ENCODE assay signal across 9 cellular contexts in the genomic region with DNA sequence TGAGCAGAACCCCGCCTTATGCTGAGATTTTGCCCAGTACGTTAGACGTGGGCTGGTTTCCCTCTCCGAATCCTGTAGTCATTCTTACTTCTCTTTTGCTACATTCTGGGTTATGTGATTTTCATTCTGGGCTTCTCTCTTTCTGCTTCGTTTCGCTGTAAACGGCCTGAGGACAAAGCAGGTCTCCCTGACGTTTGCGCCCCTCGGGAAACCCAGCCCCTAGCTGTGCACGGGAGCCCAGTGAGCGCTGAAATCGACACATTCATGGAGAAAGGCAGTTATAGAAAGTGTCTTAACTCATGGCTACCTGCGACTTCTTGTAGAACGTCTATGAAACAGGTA. TPM values are rescaled to one million over a fixed set of nuclear protein-coding genes. Genes with fewer than 3 reads are reported as not detected.
DNase-seq lines count a peak whose midpoint lies in the region; ATAC-seq and TF ChIP-seq lines count a peak whose summit lies in the region.
"Had no signal": no experiment of that assay in that cellular context is flagged by ENCODE, and none has a peak within 500 bp of the region (broad histone marks: within the 10 kb centered on the region; RNA-seq: fewer than 3 reads in every experiment).

No MANE protein-coding gene starts in this region.

- H3K4me3 Mint-ChIP-seq in CD4-positive, alpha-beta memory T cell = peak overlapping the region in 7 of 8 donors; percentile 41 to 84 (median 50)
- H3K4me3 Mint-ChIP-seq: natural killer cell treated with Interleukin-12 subunit alpha and Interleukin-12 subunit beta and Interleukin-15 and Interleukin-18, amount 100 ng/mL, for 72 hours had no signal

- peaks cover 46 to 49% of the 10 kb centered on the region in 2 donors for H3K27me3 Mint-ChIP-seq in CD4-positive, alpha-beta memory T cell

- CTCF ChIA-PET in CD4-positive, alpha-beta memory T cell (lab: Charles Lee; ENCODE audit: partially characterized antibody) = no interaction called here

- H3K4me2 ChIP-seq in parathyroid adenoma (ENCODE audit: low read length) = peak overlapping the region; percentile 43

- no peak overlapping the region for H3K27ac ChIP-seq in CD4-positive, alpha-beta memory T cell (ENCODE audit: low read depth, low read length)
- peak overlapping the region; percentile 30 for H3K27ac ChIP-seq in RWPE2 (ENCODE audit: poor library complexity, severe bottlenecking)
- no peak overlapping the region for H3K27ac ChIP-seq in parathyroid adenoma

- peaks cover 13% of the 10 kb centered on the region for H3K27me3 ChIP-seq in CD4-positive, alpha-beta memory T cell (ENCODE audit: insufficient read depth, low read length)
- H3K27me3 ChIP-seq in RWPE2 (ENCODE audit: insufficient read depth, poor library complexity, severe bottlenecking) (no peaks in the 10 kb centered on the region), parathyroid adenoma (ENCODE audit: control insufficient read depth, insufficient read depth, low read length) (no peaks in the 10 kb centered on the region)

- TF ChIP-seq CTCF in RWPE2 (IDR thresholded peaks at IDR 0.05; ENCODE audit: poor library complexity, severe bottlenecking) = peak; percentile 77
- no peak for TF ChIP-seq CTCF in fibroblast of the aortic adventitia (IDR thresholded peaks at IDR 0.05; ENCODE audit: insufficient read depth, low read length)
- TF ChIP-seq CTCF in parathyroid adenoma (IDR thresholded peaks at IDR 0.05) = no peak

- no peaks in the 10 kb centered on the region for H3K79me2 ChIP-seq in parathyroid adenoma

- POLR2A ChIA-PET in CD4-positive, alpha-beta memory T cell (lab: Charles Lee; ENCODE audit: partially characterized antibody) = no interaction called here

- ATAC-seq in RWPE2 (ENCODE audit: low read depth) (no peak), GM19324 (IDR thresholded peaks at IDR 0.05; ENCODE audit: low FRiP score, unreplicated experiment) (no peak), HG02588 (IDR thresholded peaks at IDR 0.05; ENCODE audit: unreplicated experiment) (no peak)

- H3K9me3 ChIP-seq in CD4-positive, alpha-beta memory T cell (ENCODE audit: control insufficient read depth in 1 of 2, low read length in 2 of 2) = no peaks in the 10 kb centered on the region
- no peaks in the 10 kb centered on the region for H3K9me3 ChIP-seq in RWPE2 (ENCODE audit: severe bottlenecking)
- no peaks in the 10 kb centered on the region for H3K9me3 ChIP-seq in parathyroid adenoma (ENCODE audit: control insufficient read depth, low read length)

- peaks cover 3 to 6% (median 5%) of the 10 kb centered on the region in 4 donors for H3K4me1 Mint-ChIP-seq in CD4-positive, alpha-beta memory T cell

- H2AFZ ChIP-seq in parathyroid adenoma = peak overlapping the region; percentile 77

- H3K4me3 ChIP-seq in CD4-positive, alpha-beta memory T cell (ENCODE audit: low read length in 2 of 2) = no peak overlapping the region
- H3K4me3 ChIP-seq in RWPE2 (ENCODE audit: severe bottlenecking) = no peak overlapping the region
- peak overlapping the region; percentile 40 for H3K4me3 ChIP-seq in fibroblast of the aortic adventitia (ENCODE audit: low read depth, low read length)
- no peak overlapping the region for H3K4me3 ChIP-seq in parathyroid adenoma (ENCODE audit: low read depth, low read length)

- peaks cover 7% of the 10 kb centered on the region for H3K4me1 ChIP-seq in CD4-positive, alpha-beta memory T cell (ENCODE audit: insufficient read depth, low read length)
- peaks cover 20% of the 10 kb centered on the region for H3K4me1 ChIP-seq in RWPE2 (ENCODE audit: insufficient read depth, poor library complexity, severe bottlenecking)
- H3K4me1 ChIP-seq in parathyroid adenoma = no peaks in the 10 kb centered on the region

- H3K27ac Mint-ChIP-seq in CD4-positive, alpha-beta memory T cell = no peak overlapping the region
- H3K27ac Mint-ChIP-seq: natural killer cell treated with Interleukin-12 subunit alpha and Interleukin-12 subunit beta and Interleukin-15 and Interleukin-18, amount 100 ng/mL, for 72 hours had no signal

- peaks cover 0 to 6% (median 0%) of the 10 kb centered on the region in 8 donors for H3K9me3 Mint-ChIP-seq in CD4-positive, alpha-beta memory T cell
- H3K9me3 Mint-ChIP-seq: natural killer cell treated with Interleukin-12 subunit alpha and Interleukin-12 subunit beta and Interleukin-15 and Interleukin-18, amount 100 ng/mL, for 72 hours had no signal

- intact Hi-C loops in CD4-positive, alpha-beta memory T cell (cut with micrococcal nuclease) = loop anchor here (1.0 to 5.0 kb wide), 2 partner anchors 244 to 585 kb away; no protein-coding TSS in a partner anchor

- DNase-seq in CD4-positive, alpha-beta memory T cell = no peak
- DNase-seq in RWPE2 (ENCODE audit: low spot score) = no peak
- no peak for DNase-seq in fibroblast of the aortic adventitia (ENCODE audit: low read depth)
- no peak for DNase-seq in superior temporal gyrus (ENCODE audit: extremely low spot score)
- DNase-seq in foreskin melanocyte = no peak

- no peaks in the 10 kb centered on the region for H3K36me3 Mint-ChIP-seq in CD4-positive, alpha-beta memory T cell
- H3K36me3 Mint-ChIP-seq: natural killer cell treated with Interleukin-12 subunit alpha and Interleukin-12 subunit beta and Interleukin-15 and Interleukin-18, amount 100 ng/mL, for 72 hours had no signal

- no peaks in the 10 kb centered on the region for H3K36me3 ChIP-seq in CD4-positive, alpha-beta memory T cell (ENCODE audit: insufficient read depth, low read length)
- H3K36me3 ChIP-seq in RWPE2 (ENCODE audit: low read depth) (no peaks in the 10 kb centered on the region), parathyroid adenoma (ENCODE audit: control insufficient read depth, insufficient read depth, low read length) (no peaks in the 10 kb centered on the region)

- H3K9ac ChIP-seq in parathyroid adenoma = no peak overlapping the region

RNA-seq across cellular contexts. Expression of a gene that starts 22.7 kb away (rescaled TPM):
- total RNA-seq in CD4-positive, alpha-beta memory T cell = not detected
- not detected for polyA plus RNA-seq in CD4-positive, alpha-beta memory T cell
- not detected in 2 replicates for total RNA-seq in fibroblast of the aortic adventitia (ENCODE audit: low replicate concordance)
- total RNA-seq: natural killer cell treated with Interleukin-12 subunit alpha and Interleukin-12 subunit beta and Interleukin-15 and Interleukin-18, amount 100 ng/mL, for 72 hours had no signal
